ENCODE assay signal across 35 cellular contexts in the genomic region with DNA sequence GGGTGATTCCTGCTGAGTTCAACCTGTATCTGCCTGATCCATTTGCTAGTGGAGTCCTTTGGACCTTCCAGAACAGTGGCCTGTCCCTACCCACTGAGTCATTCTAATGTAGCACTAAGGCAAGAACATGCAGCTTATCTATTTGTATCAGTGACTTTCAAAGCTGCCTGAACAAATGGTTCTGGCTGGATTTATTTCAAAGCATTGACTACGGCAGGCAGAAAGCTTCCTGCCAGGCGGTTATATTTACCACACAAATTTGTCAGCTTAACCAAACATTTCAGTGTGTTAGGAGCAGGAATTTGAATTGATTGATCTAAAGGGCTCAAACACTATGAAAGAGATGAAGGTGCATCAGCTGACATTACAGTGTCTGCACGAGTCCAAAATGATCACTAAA.
"Had no signal": no experiment of that assay in that cellular context is flagged by ENCODE, and none has a peak within 500 bp of the region (broad histone marks: within the 10 kb centered on the region; RNA-seq: fewer than 3 reads in every experiment).

No MANE protein-coding gene starts in this region.

- H3K4me3 ChIP-seq: PC-9 had no signal

- H3K4me2 ChIP-seq: PC-9 had no signal

- DNase-seq: activated B cell treated with CpG ODN at 0.5 μM for 24 hours; activated CD4-positive, alpha-beta memory T cell treated with anti-CD3 and anti-CD28 coated beads for 36 hours; activated CD4-positive, alpha-beta T cell treated with anti-CD3 and anti-CD28 coated beads for 4 hours; activated CD4-positive, alpha-beta T cell treated with anti-CD3 and anti-CD28 coated beads, Interleukin-2, amount 50 U/mL, for 1 hour; activated CD4-positive, CD25-positive, alpha-beta regulatory T cell treated with anti-CD3 and anti-CD28 coated beads, Interleukin-2, amount 50 U/mL, for 72 hours; activated CD8-positive, alpha-beta memory T cell treated with anti-CD3 and anti-CD28 coated beads, Interleukin-2, amount 50 U/mL, for 4 hours; activated effector memory CD4-positive, alpha-beta T cell treated with Interleukin-2 at 50 U/mL for 16 hours; activated naive CD4-positive, alpha-beta T cell treated with anti-CD3 and anti-CD28 coated beads, Interleukin-2, amount 10 ng/mL, durations not matched to agents 7 days and 5 days; activated naive CD8-positive, alpha-beta T cell treated with anti-CD3 and anti-CD28 coated beads, Interleukin-2, amount 50 U/mL, for 24 hours; activated T-cell treated with anti-CD3 and anti-CD28 coated beads for 4 hours; activated T-cell treated with anti-CD3 and anti-CD28 coated beads, Interleukin-2, amount 50 U/mL, for 4 hours; anterior cingulate cortex; cerebellar nuclear complex; Karpas-422; NCI-H1105; NCI-H1417 treated with DMSO at 0.1 percent for 48 hours; NCI-H187 treated with DMSO at 0.1 percent for 48 hours; NCI-H345; NCI-H526; NCI-H748 treated with DMSO at 0.1 percent for 48 hours; NK-92 treated with Interleukin-12 subunit alpha and Interleukin-12 subunit beta, amount 100 ng/mL, for 24 hours; PC-9; SIG-M5; SW 1271; T-helper 1 cell; T-helper 2 cell; T-helper 9 cell had no signal

- FAIRE-seq: bronchial epithelial cell, RCC 7860 had no signal

- H3K27ac Mint-ChIP-seq: activated B cell treated with CpG ODN at 0.5 μM for 24 hours; activated CD4-positive, alpha-beta memory T cell treated with anti-CD3 and anti-CD28 coated beads for 36 hours; activated naive CD4-positive, alpha-beta T cell treated with anti-CD3 and anti-CD28 coated beads, Interleukin-2, amount 10 ng/mL, durations not matched to agents 7 days and 5 days; activated naive CD8-positive, alpha-beta T cell; activated naive CD8-positive, alpha-beta T cell treated with anti-CD3 and anti-CD28 coated beads, Interleukin-2, amount 50 U/mL, for 24 hours; brain had no signal

- H3K27ac ChIP-seq: PC-9, RWPE1, VCaP had no signal

- ATAC-seq: activated naive CD8-positive, alpha-beta T cell treated with anti-CD3 and anti-CD28 coated beads, Interleukin-2, amount 50 U/mL, for 24 hours; activated T-cell treated with anti-CD3 and anti-CD28 coated beads, Interleukin-2, amount 50 U/mL, for 4 hours; Right ventricle myocardium inferior; SK-N-SH treated with all-trans-retinoic acid at 6 μM for 48 hours had no signal

- H3K4me3 Mint-ChIP-seq: activated B cell treated with CpG ODN at 0.5 μM for 24 hours; activated CD4-positive, alpha-beta memory T cell treated with anti-CD3 and anti-CD28 coated beads for 36 hours; activated naive CD4-positive, alpha-beta T cell treated with anti-CD3 and anti-CD28 coated beads, Interleukin-2, amount 10 ng/mL, durations not matched to agents 7 days and 5 days; activated naive CD8-positive, alpha-beta T cell; activated naive CD8-positive, alpha-beta T cell treated with anti-CD3 and anti-CD28 coated beads, Interleukin-2, amount 50 U/mL, for 24 hours; activated T-cell treated with anti-CD3 and anti-CD28 coated beads, Interleukin-2, amount 50 U/mL, for 4 hours; brain had no signal

- H3K36me3 Mint-ChIP-seq: activated CD4-positive, alpha-beta memory T cell treated with anti-CD3 and anti-CD28 coated beads for 36 hours; activated naive CD4-positive, alpha-beta T cell treated with anti-CD3 and anti-CD28 coated beads, Interleukin-2, amount 10 ng/mL, durations not matched to agents 7 days and 5 days; activated naive CD8-positive, alpha-beta T cell; brain had no signal

- H3K27me3 Mint-ChIP-seq: activated B cell treated with CpG ODN at 0.5 μM for 24 hours; activated CD4-positive, alpha-beta memory T cell treated with anti-CD3 and anti-CD28 coated beads for 36 hours; activated naive CD4-positive, alpha-beta T cell treated with anti-CD3 and anti-CD28 coated beads, Interleukin-2, amount 10 ng/mL, durations not matched to agents 7 days and 5 days; activated naive CD8-positive, alpha-beta T cell; activated naive CD8-positive, alpha-beta T cell treated with anti-CD3 and anti-CD28 coated beads, Interleukin-2, amount 50 U/mL, for 24 hours; brain had no signal

- H2AFZ ChIP-seq: PC-9 had no signal

- H3K9me3 Mint-ChIP-seq: activated B cell treated with CpG ODN at 0.5 μM for 24 hours, brain had no signal

- H3K4me1 Mint-ChIP-seq: activated B cell treated with CpG ODN at 0.5 μM for 24 hours; activated naive CD4-positive, alpha-beta T cell treated with anti-CD3 and anti-CD28 coated beads, Interleukin-2, amount 10 ng/mL, durations not matched to agents 7 days and 5 days; activated naive CD8-positive, alpha-beta T cell treated with anti-CD3 and anti-CD28 coated beads, Interleukin-2, amount 50 U/mL, for 24 hours; brain had no signal
